In the genomic region with DNA sequence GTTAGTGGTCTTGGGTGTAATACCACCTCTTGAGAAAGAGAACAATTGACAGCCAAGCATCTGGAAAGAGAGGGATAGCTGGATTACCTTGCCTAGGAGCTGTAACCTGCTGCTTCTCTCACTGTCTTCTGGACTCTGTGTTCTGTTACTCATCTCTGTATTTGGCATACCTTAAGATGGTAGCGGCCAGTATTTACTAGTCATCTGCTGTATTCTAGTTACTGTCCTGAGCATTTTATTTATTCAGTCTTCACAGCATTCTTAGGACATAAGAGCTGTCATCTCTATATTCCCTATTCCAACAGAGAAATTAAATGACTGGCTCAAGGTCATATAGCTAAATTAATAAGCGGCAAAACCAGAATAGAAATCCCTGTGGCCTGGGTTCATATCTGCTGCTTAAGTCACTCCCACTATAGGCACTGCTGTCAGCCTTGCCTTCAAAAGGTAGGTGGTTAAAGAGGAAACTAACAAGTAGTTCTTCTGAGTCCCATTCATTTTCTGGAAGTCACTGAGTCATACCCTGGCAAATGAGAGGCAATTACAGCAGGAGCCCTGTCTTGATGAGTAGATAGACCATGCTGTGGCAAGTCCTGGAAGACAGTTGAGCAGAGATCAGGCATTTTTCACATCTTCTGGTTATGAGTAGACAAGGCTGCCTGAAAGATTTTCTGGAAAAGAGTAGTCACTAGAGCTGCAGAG, we compare ENCODE assay signal across 8 cellular contexts.
DNase-seq lines count a peak whose midpoint lies in the region; ATAC-seq and TF ChIP-seq lines count a peak whose summit lies in the region.

No MANE protein-coding gene starts in this region.

- H3K27me3 ChIP-seq in upper lobe of left lung: no peaks in the 10 kb centered on the region

- H3K9me3 ChIP-seq in upper lobe of left lung: no peaks in the 10 kb centered on the region

- TF ChIP-seq CTCF in upper lobe of left lung (IDR thresholded peaks at IDR 0.05) (no peak), GM10266 (IDR thresholded peaks at IDR 0.05; ENCODE audit: control insufficient read depth, insufficient read depth, low read depth, missing control alignments) (no peak)

- DNase-seq in AG20443 (ENCODE audit: low spot score): peak; percentile 83
- peak; percentile 90 for DNase-seq in HPDE6-E6E7 (ENCODE audit: extremely low spot score)
- peak; percentile 40 for DNase-seq in activated naive CD4-positive, alpha-beta T cell treated with anti-CD3 and anti-CD28 coated beads, Interleukin-2, amount 50 U/mL, for 16 hours
- DNase-seq in islet precursor cell: peak; percentile 83
- no peak for DNase-seq in upper lobe of left lung
- DNase-seq in GM10266 (ENCODE audit: extremely low spot score): no peak

- H3K4me1 ChIP-seq in upper lobe of left lung: peaks cover 21 to 38% (median 30%) of the 10 kb centered on the region in 4 donors

- no peak overlapping the region for H3K4me3 ChIP-seq in upper lobe of left lung

- peak; percentile 25 to 66 for ATAC-seq in upper lobe of left lung (ENCODE audit: low FRiP score in 2 of 2)
- no peak for ATAC-seq in HG02678 (IDR thresholded peaks at IDR 0.05; ENCODE audit: unreplicated experiment)
- no peak for ATAC-seq in HG03175 (IDR thresholded peaks at IDR 0.05; ENCODE audit: unreplicated experiment)

- no peak for TF ChIP-seq POLR2A in upper lobe of left lung (IDR thresholded peaks at IDR 0.05)

- peak overlapping the region in 2 of 4 donors; percentile 29 to 41 for H3K27ac ChIP-seq in upper lobe of left lung

- WGBS in upper lobe of left lung, 2 donors: 90 to 97% methylated on average over 2 of the region's 2 CpGs

- no peak for TF ChIP-seq EP300 in upper lobe of left lung (IDR thresholded peaks at IDR 0.05)

- peaks cover 21 to 35% (median 27%) of the 10 kb centered on the region in 4 donors for H3K36me3 ChIP-seq in upper lobe of left lung

Comparison
In these comparisons a context has a peak if more than half of its experiments do, and no peak if none do; other contexts are left out.
1. DNase-seq: peak in AG20443 (single experiment), HPDE6-E6E7 (single experiment), activated naive CD4-positive, alpha-beta T cell treated with anti-CD3 and anti-CD28 coated beads, Interleukin-2, amount 50 U/mL, for 16 hours (single experiment) and islet precursor cell (single experiment); none in upper lobe of left lung (0 of 2) and GM10266 (single experiment).
2. ATAC-seq: peak in upper lobe of left lung (2 of 2); none in HG02678 (single experiment) and HG03175 (single experiment).